In genomic region chr6:16205377-16206144, GRCh38 we compare ENCODE assay signal across 8 cellular contexts.
A peak's percentile ranks its signal among the peaks of the same experiment; 100 is the strongest.
DNase-seq lines count a peak whose midpoint lies in the region; ATAC-seq and TF ChIP-seq lines count a peak whose summit lies in the region.

No MANE protein-coding gene starts in this region.

- no peaks in the 10 kb centered on the region for H4K20me1 ChIP-seq in KMS-11 (ENCODE audit: insufficient read depth)

- POLR2A ChIA-PET in GM10248 (lab: Yijun Ruan, JAX): no interaction called here

- H3K4me3 ChIP-seq in KMS-11 (IDR thresholded peaks at IDR 0.05; ENCODE audit: insufficient read depth, low read depth, low read length): no peak overlapping the region

- H3K36me3 Mint-ChIP-seq in stimulated activated effector memory CD8-positive, alpha-beta T cell treated with anti-CD3 and anti-CD28 coated beads, Interleukin-12 subunit alpha, Interleukin-12 subunit beta, amount 100 ng/mL, for 72 hours: no peaks in the 10 kb centered on the region

- peak overlapping the region; percentile 41; the same call in 1 of the 2 replicates for H2AFZ ChIP-seq in KMS-11 (ENCODE audit: low read depth)

- H3K4me1 Mint-ChIP-seq in stimulated activated effector memory CD8-positive, alpha-beta T cell treated with anti-CD3 and anti-CD28 coated beads, Interleukin-12 subunit alpha, Interleukin-12 subunit beta, amount 100 ng/mL, for 72 hours: peaks cover 5% of the 10 kb centered on the region

- H3K4me2 ChIP-seq in KMS-11: no peak overlapping the region

- H3K36me3 ChIP-seq in KMS-11 (ENCODE audit: insufficient read depth): no peaks in the 10 kb centered on the region

- peak overlapping the region; percentile 41 for H3K27ac Mint-ChIP-seq in stimulated activated effector memory CD8-positive, alpha-beta T cell treated with anti-CD3 and anti-CD28 coated beads, Interleukin-12 subunit alpha, Interleukin-12 subunit beta, amount 100 ng/mL, for 72 hours

- H3K4me1 ChIP-seq in KMS-11 (ENCODE audit: low read depth, poor library complexity, severe bottlenecking): peaks cover 9% of the 10 kb centered on the region

- CTCF ChIA-PET in GM10248 (lab: Yijun Ruan, JAX): interaction anchor here (0.6 to 7.5 kb wide), 44 partner anchors 9 to 602 kb away, joined by 3 to 96 read pairs (median 4); partner anchors contain the start of genes DTNBP1 and MYLIP

- no peak for TF ChIP-seq CTCF in GM10248 (IDR thresholded peaks at IDR 0.05; ENCODE audit: control extremely low read depth, extremely low read depth, low read depth, missing control alignments)
- no peak for TF ChIP-seq CTCF in KMS-11 (conservative IDR thresholded peaks at IDR 0.05; ENCODE audit: low read depth, low read length)

- peak; percentile 78 for ATAC-seq in GM21717 (IDR thresholded peaks at IDR 0.05; ENCODE audit: unreplicated experiment)
- peak; percentile 57 for ATAC-seq in stimulated activated effector memory CD8-positive, alpha-beta T cell treated with anti-CD3 and anti-CD28 coated beads, Interleukin-12 subunit alpha, Interleukin-12 subunit beta, amount 100 ng/mL, for 72 hours

- no peak overlapping the region for H3K4me3 Mint-ChIP-seq in stimulated activated effector memory CD8-positive, alpha-beta T cell treated with anti-CD3 and anti-CD28 coated beads, Interleukin-12 subunit alpha, Interleukin-12 subunit beta, amount 100 ng/mL, for 72 hours

- 0 out of 2 replicates have a peak overlapping the region, but pooled peaks have one; percentile 22 for H3K27ac ChIP-seq in KMS-11

- H3K27me3 ChIP-seq in KMS-11 (ENCODE audit: insufficient read depth, low read depth): no peaks in the 10 kb centered on the region

- DNase-seq in GM10248 (ENCODE audit: extremely low spot score) (peak; percentile 64), ecto neural progenitor cell (ENCODE audit: low spot score) (peak; percentile 72), activated gamma-delta T cell treated with Interleukin-2 at 50 U/mL for 16 hours (no peak)
- DNase-seq in stimulated activated effector memory CD8-positive, alpha-beta T cell treated with anti-CD3 and anti-CD28 coated beads, Interleukin-12 subunit alpha, Interleukin-12 subunit beta, amount 100 ng/mL, for 72 hours (ENCODE audit: low spot score in 2 of 2): no peak
- no peak for DNase-seq in activated effector memory CD4-positive, alpha-beta T cell treated with anti-CD3 and anti-CD28 coated beads, Interleukin-2, amount 50 U/mL, for 16 hours
- DNase-seq in stimulated activated CD4-positive, alpha-beta T cell treated with anti-CD3 and anti-CD28 coated beads, Interleukin-12 subunit alpha, Interleukin-12 subunit beta, amount 100 ng/mL, for 4 hours: no peak

- no peak overlapping the region for H3K9ac ChIP-seq in KMS-11

- H3K9me3 Mint-ChIP-seq in stimulated activated effector memory CD8-positive, alpha-beta T cell treated with anti-CD3 and anti-CD28 coated beads, Interleukin-12 subunit alpha, Interleukin-12 subunit beta, amount 100 ng/mL, for 72 hours: no peaks in the 10 kb centered on the region

- no peaks in the 10 kb centered on the region for H3K79me2 ChIP-seq in KMS-11 (ENCODE audit: insufficient read depth, low read depth)

Comparison
In these comparisons a context has a peak if more than half of its experiments do, and no peak if none do; other contexts are left out.
1. DNase-seq: peak in GM10248 (single experiment) and ecto neural progenitor cell (single experiment); none in stimulated activated effector memory CD8-positive, alpha-beta T cell treated with anti-CD3 and anti-CD28 coated beads, Interleukin-12 subunit alpha, Interleukin-12 subunit beta, amount 100 ng/mL, for 72 hours (0 of 2), activated gamma-delta T cell treated with Interleukin-2 at 50 U/mL for 16 hours (single experiment), activated effector memory CD4-positive, alpha-beta T cell treated with anti-CD3 and anti-CD28 coated beads, Interleukin-2, amount 50 U/mL, for 16 hours (single experiment) and stimulated activated CD4-positive, alpha-beta T cell treated with anti-CD3 and anti-CD28 coated beads, Interleukin-12 subunit alpha, Interleukin-12 subunit beta, amount 100 ng/mL, for 4 hours (single experiment).